ENCODE assay signal across 8 cellular contexts in the genomic region with DNA sequence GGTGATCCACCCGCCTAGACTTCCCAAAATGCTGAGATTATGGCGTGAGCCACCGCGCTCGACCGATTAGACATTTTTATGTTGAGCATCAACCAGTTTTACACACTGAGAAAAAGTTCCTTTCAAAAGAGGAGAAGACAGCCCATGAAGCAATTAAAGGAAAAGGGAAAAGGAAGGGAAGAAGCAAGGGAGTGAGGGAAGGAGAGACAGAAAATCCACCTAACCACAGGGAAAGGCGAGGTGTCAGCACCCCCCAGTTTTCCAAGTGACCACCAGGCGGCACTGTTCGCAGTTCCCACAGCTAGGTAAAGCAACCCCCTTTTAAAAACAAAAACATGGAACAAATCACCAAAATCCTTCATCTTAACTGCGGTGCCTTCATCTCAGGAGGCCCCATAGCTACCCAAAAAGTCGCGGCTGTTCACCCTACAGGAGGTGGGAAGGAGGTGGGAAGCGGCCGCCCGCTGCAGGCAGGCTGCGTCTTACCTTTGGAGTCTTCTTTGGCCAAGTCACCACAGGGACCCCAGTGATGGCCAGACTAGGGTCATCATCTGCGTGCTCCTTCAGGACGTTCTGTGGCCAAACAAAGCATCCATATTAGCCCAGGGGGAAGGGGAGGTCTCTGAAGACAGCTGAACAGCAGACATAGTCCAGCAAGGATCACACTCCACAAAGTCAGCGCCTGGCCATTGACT.
DNase-seq lines count a peak whose midpoint lies in the region; ATAC-seq lines count a peak whose summit lies in the region.

No MANE protein-coding gene starts in this region.

- intact Hi-C loops in activated naive CD4-positive, alpha-beta T cell treated with anti-CD3 and anti-CD28 coated beads for 36 hours (cut with micrococcal nuclease), result no loop called here
- intact Hi-C loops in left cardiac atrium (cut with DNase I), result loop anchor here (5.0 kb wide), 2 partner anchors 183 to 188 kb away; no protein-coding TSS in a partner anchor

- H3K27me3 Mint-ChIP-seq in activated naive CD4-positive, alpha-beta T cell treated with anti-CD3 and anti-CD28 coated beads for 36 hours (ENCODE audit: low read depth), result no peaks in the 10 kb centered on the region

- H3K4me3 Mint-ChIP-seq in activated naive CD4-positive, alpha-beta T cell treated with anti-CD3 and anti-CD28 coated beads for 36 hours, result no peak overlapping the region

- H3K36me3 Mint-ChIP-seq in activated naive CD4-positive, alpha-beta T cell treated with anti-CD3 and anti-CD28 coated beads for 36 hours (ENCODE audit: low read depth), result peaks cover 2% of the 10 kb centered on the region

- H3K27ac Mint-ChIP-seq in activated naive CD4-positive, alpha-beta T cell treated with anti-CD3 and anti-CD28 coated beads for 36 hours, result no peak overlapping the region

- H3K36me3 ChIP-seq in SJCRH30, result no peaks in the 10 kb centered on the region

- CTCF ChIA-PET in activated naive CD4-positive, alpha-beta T cell treated with anti-CD3 and anti-CD28 coated beads for 36 hours (lab: Charles Lee), result interaction anchor here (0.6 to 2.5 kb wide), 17 partner anchors 8 to 1167 kb away, joined by 3 to 18 read pairs (median 4); no protein-coding TSS in a partner anchor

- no peak overlapping the region for H3K4me3 ChIP-seq in SJCRH30

- no peak overlapping the region for H3K27ac ChIP-seq in SJCRH30

- peaks cover 6% of the 10 kb centered on the region for H3K4me1 Mint-ChIP-seq in activated naive CD4-positive, alpha-beta T cell treated with anti-CD3 and anti-CD28 coated beads for 36 hours (ENCODE audit: low read depth)

- no peaks in the 10 kb centered on the region for H3K4me1 ChIP-seq in SJCRH30

- ATAC-seq in left cardiac atrium (peak; percentile 41 to 53), GM18870 (IDR thresholded peaks at IDR 0.05; ENCODE audit: unreplicated experiment) (no peak)

- no peaks in the 10 kb centered on the region for H3K9me3 Mint-ChIP-seq in activated naive CD4-positive, alpha-beta T cell treated with anti-CD3 and anti-CD28 coated beads for 36 hours

- H3K27me3 ChIP-seq in SJCRH30, result no peaks in the 10 kb centered on the region

- H3K9me3 ChIP-seq in SJCRH30 (replicated peaks), result no peaks in the 10 kb centered on the region

- DNase-seq in NCI-H82 (lab: John Stamatoyannopoulos, UW) (peak; percentile 48), NCI-H82 treated with DMSO at 0.1 percent for 48 hours (lab: John Stamatoyannopoulos, UW; ENCODE audit: unreplicated experiment) (no peak), SJCRH30 (peak; percentile 39 to 67), left cardiac atrium (peak; percentile 42), cortex of kidney (lab: John Stamatoyannopoulos, UW) (no peak)
- peak; percentile 73 for DNase-seq in activated naive CD4-positive, alpha-beta T cell treated with anti-CD3 and anti-CD28 coated beads for 36 hours
- DNase-seq in stimulated activated CD4-positive, alpha-beta T cell treated with anti-CD3 and anti-CD28 coated beads, Interleukin-15, amount 100 ng/mL, for 1 hour (ENCODE audit: low read depth in 1 of 2, low spot score in 1 of 2), result peak; percentile 33 to 49

Comparison
In these comparisons a context has a peak if more than half of its experiments do, and no peak if none do; other contexts are left out.
1. DNase-seq: peak in NCI-H82 (single experiment), SJCRH30 (2 of 2), activated naive CD4-positive, alpha-beta T cell treated with anti-CD3 and anti-CD28 coated beads for 36 hours (single experiment), left cardiac atrium (single experiment) and stimulated activated CD4-positive, alpha-beta T cell treated with anti-CD3 and anti-CD28 coated beads, Interleukin-15, amount 100 ng/mL, for 1 hour (2 of 2); none in NCI-H82 treated with DMSO at 0.1 percent for 48 hours (single experiment) and cortex of kidney (single experiment).